ENCODE assay signal across 2 cellular contexts in the genomic region with DNA sequence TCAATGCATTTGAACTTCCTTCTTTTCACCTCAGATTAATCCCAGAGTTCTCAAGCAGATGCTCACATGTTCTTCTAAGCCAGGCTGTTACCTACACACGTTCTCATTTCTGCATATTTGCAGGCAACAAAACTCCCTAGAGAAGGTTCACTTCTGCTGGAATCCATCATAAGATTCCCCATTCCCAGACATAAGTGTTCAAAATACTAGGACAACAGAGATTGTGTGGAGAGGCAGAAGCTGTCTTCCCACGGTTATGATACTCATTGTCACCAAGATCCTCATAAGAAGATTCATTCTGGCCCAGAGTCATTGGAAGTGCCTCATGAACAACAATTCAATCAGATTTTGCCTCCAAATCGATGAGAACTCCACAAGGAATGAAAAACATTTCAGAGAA.
TF ChIP-seq lines count a peak whose summit lies in the region.

No MANE protein-coding gene starts in this region.

TF ChIP-seq in SK-N-SH, 30 proteins besides CTCF, POLR2A, EP300 and RAD21:
- TF ChIP-seq FOXM1 (IDR thresholded peaks at IDR 0.05; ENCODE audit: low read depth) (no peak), REST (IDR thresholded peaks at IDR 0.05; ENCODE audit: low read depth, low read length) (no peak), POLR2AphosphoS5 (IDR thresholded peaks at IDR 0.05; ENCODE audit: low read depth, low read length) (no peak), JUND (IDR thresholded peaks at IDR 0.05) (no peak), TEAD4 (IDR thresholded peaks at IDR 0.05; ENCODE audit: borderline replicate concordance, insufficient read depth) (no peak), YY1 (IDR thresholded peaks at IDR 0.05; ENCODE audit: low read depth) (no peak), NFIC (IDR thresholded peaks at IDR 0.05; ENCODE audit: borderline replicate concordance) (no peak), TAF1 (IDR thresholded peaks at IDR 0.05; ENCODE audit: borderline replicate concordance, low read depth, low read length) (no peak)
- TF ChIP-seq, protein P1, sequence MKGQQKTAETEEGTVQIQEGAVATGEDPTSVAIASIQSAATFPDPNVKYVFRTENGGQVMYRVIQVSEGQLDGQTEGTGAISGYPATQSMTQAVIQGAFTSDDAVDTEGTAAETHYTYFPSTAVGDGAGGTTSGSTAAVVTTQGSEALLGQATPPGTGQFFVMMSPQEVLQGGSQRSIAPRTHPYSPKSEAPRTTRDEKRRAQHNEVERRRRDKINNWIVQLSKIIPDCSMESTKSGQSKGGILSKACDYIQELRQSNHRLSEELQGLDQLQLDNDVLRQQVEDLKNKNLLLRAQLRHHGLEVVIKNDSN (IDR thresholded peaks at IDR 0.05; ENCODE audit: borderline replicate concordance, low read depth): no peak
- TF ChIP-seq, protein P2, sequence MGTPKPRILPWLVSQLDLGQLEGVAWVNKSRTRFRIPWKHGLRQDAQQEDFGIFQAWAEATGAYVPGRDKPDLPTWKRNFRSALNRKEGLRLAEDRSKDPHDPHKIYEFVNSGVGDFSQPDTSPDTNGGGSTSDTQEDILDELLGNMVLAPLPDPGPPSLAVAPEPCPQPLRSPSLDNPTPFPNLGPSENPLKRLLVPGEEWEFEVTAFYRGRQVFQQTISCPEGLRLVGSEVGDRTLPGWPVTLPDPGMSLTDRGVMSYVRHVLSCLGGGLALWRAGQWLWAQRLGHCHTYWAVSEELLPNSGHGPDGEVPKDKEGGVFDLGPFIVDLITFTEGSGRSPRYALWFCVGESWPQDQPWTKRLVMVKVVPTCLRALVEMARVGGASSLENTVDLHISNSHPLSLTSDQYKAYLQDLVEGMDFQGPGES (IDR thresholded peaks at IDR 0.05; ENCODE audit: low read depth, low read length): no peak

TF ChIP-seq in H1, 55 proteins besides CTCF, POLR2A, EP300 and RAD21:
- TF ChIP-seq USF2 (IDR thresholded peaks at IDR 0.05; ENCODE audit: low read length) (no peak), E2F6 (IDR thresholded peaks at IDR 0.05) (no peak), JUND (IDR thresholded peaks at IDR 0.05; ENCODE audit: low read length) (no peak), GABPA (IDR thresholded peaks at IDR 0.05; ENCODE audit: borderline replicate concordance, insufficient read depth, low read length) (no peak), TAF1 (IDR thresholded peaks at IDR 0.05; ENCODE audit: low read depth, low read length) (no peak), KDM4A (IDR thresholded peaks at IDR 0.05; ENCODE audit: low read depth, low read length, severe bottlenecking) (no peak), JUN (IDR thresholded peaks at IDR 0.05; ENCODE audit: low read depth, low read length) (no peak), POU5F1 (IDR thresholded peaks at IDR 0.05; ENCODE audit: low read depth, low read length) (no peak), TAF7 (optimal IDR thresholded peaks at IDR 0.05; ENCODE audit: borderline replicate concordance, low read depth, low read length) (no peak), ASH2L (IDR thresholded peaks at IDR 0.05; ENCODE audit: low read length) (no peak), TEAD4 (IDR thresholded peaks at IDR 0.05; ENCODE audit: low read depth, low read length) (no peak), EZH2 (IDR thresholded peaks at IDR 0.05; ENCODE audit: low read depth, low read length, severe bottlenecking) (no peak), EGR1 (IDR thresholded peaks at IDR 0.05; ENCODE audit: borderline replicate concordance, low read depth, low read length) (no peak), KDM1A (IDR thresholded peaks at IDR 0.05; ENCODE audit: borderline replicate concordance, low read length) (no peak), GTF2F1 (IDR thresholded peaks at IDR 0.05; ENCODE audit: borderline replicate concordance, low read depth, low read length) (no peak), CEBPB (IDR thresholded peaks at IDR 0.05; ENCODE audit: low read depth, low read length) (no peak), CBX5 (IDR thresholded peaks at IDR 0.05; ENCODE audit: low read depth, low read length) (no peak), CBX8 (IDR thresholded peaks at IDR 0.05; ENCODE audit: borderline replicate concordance, low read depth, low read length) (no peak)
- TF ChIP-seq, protein P3, sequence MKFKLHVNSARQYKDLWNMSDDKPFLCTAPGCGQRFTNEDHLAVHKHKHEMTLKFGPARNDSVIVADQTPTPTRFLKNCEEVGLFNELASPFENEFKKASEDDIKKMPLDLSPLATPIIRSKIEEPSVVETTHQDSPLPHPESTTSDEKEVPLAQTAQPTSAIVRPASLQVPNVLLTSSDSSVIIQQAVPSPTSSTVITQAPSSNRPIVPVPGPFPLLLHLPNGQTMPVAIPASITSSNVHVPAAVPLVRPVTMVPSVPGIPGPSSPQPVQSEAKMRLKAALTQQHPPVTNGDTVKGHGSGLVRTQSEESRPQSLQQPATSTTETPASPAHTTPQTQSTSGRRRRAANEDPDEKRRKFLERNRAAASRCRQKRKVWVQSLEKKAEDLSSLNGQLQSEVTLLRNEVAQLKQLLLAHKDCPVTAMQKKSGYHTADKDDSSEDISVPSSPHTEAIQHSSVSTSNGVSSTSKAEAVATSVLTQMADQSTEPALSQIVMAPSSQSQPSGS (IDR thresholded peaks at IDR 0.05; ENCODE audit: low read length): no peak
